In genomic region chr6:144606041-144606440, GRCh38 we compare ENCODE assay signal across 31 cellular contexts.
"Had no signal": no experiment of that assay in that cellular context is flagged by ENCODE, and none has a peak within 500 bp of the region (broad histone marks: within the 10 kb centered on the region; RNA-seq: fewer than 3 reads in every experiment).

No MANE protein-coding gene starts in this region.

- H3K27me3 ChIP-seq: cardiac muscle cell, neutrophil, stomach, thyroid gland, upper lobe of left lung, vagina had no signal

- H3K36me3 ChIP-seq: cardiac muscle cell, neutrophil, thyroid gland, upper lobe of left lung, vagina had no signal

- H3K9me3 ChIP-seq: neutrophil, psoas muscle, thyroid gland, upper lobe of left lung, vagina had no signal

- H3K27ac ChIP-seq: cardiac muscle cell, neutrophil, psoas muscle, stomach, thyroid gland, upper lobe of left lung, vagina, VCaP had no signal

- DNase-seq: activated CD4-positive, alpha-beta T cell treated with anti-CD3 and anti-CD28 coated beads for 4 hours; activated CD4-positive, alpha-beta T cell treated with anti-CD3 and anti-CD28 coated beads, Interleukin-2, amount 50 U/mL, for 4 hours; activated CD8-positive, alpha-beta memory T cell treated with anti-CD3 and anti-CD28 coated beads, Interleukin-2, amount 50 U/mL, for 4 hours; activated effector memory CD4-positive, alpha-beta T cell treated with anti-CD3 and anti-CD28 coated beads, Interleukin-2, amount 50 U/mL, for 16 hours; activated naive CD4-positive, alpha-beta T cell treated with anti-CD3 and anti-CD28 coated beads, Interleukin-2, amount 50 U/mL, for 16 hours; activated T-cell treated with anti-CD3 and anti-CD28 coated beads, Interleukin-2, amount 50 U/mL, for 1 hour; aorta; foreskin fibroblast; head of caudate nucleus; hippocampal formation; naive B cell; nephron progenitor cell; psoas muscle; stimulated activated CD4-positive, alpha-beta T cell treated with anti-CD3 and anti-CD28 coated beads, Interleukin-1b, Interleukin-23, amount 100 ng/mL, for 48 hours; stimulated activated CD4-positive, alpha-beta T cell treated with anti-CD3 and anti-CD28 coated beads, Interleukin-4, amount 100 ng/mL, for 4 hours; stimulated activated CD8-positive, alpha-beta memory T cell treated with anti-CD3 and anti-CD28 coated beads, Interleukin-4, amount 100 ng/mL, for 48 hours; stomach; T-helper 9 cell; thyroid gland; upper lobe of left lung had no signal

- H3K4me3 ChIP-seq: cardiac muscle cell, psoas muscle, smooth muscle cell, stomach, thyroid gland, upper lobe of left lung, vagina had no signal

- FAIRE-seq: TTC549 had no signal

- H3K27ac Mint-ChIP-seq: activated T-helper 1 cell treated with anti-CD3 and anti-CD28 coated beads, Interleukin-12 subunit alpha, Interleukin-12 subunit beta, Interleukin-2, Interleukin-4 antibody, amounts not matched to agents 30 ng/mL and 10 ng/mL and 1 ng/mL, durations not matched to agents 14 hours and 24 hours and 36 hours; brain; mesothelial cell of epicardium; naive B cell; nephron progenitor cell; stimulated activated memory B cell treated with anti-CD40 and anti-IgM and Interleukin-4, amounts not matched to agents 10 μg/mL and 1 μg/mL and 100 μg/mL, for 72 hours had no signal

- H3K9me3 Mint-ChIP-seq: activated T-helper 1 cell treated with anti-CD3 and anti-CD28 coated beads, Interleukin-12 subunit alpha, Interleukin-12 subunit beta, Interleukin-2, Interleukin-4 antibody, amounts not matched to agents 30 ng/mL and 10 ng/mL and 1 ng/mL, durations not matched to agents 14 hours and 24 hours and 36 hours; naive B cell; stimulated activated memory B cell treated with anti-CD40 and anti-IgM and Interleukin-4, amounts not matched to agents 10 μg/mL and 1 μg/mL and 100 μg/mL, for 72 hours had no signal

- H3K4me3 Mint-ChIP-seq: activated T-helper 1 cell treated with anti-CD3 and anti-CD28 coated beads, Interleukin-12 subunit alpha, Interleukin-12 subunit beta, Interleukin-2, Interleukin-4 antibody, amounts not matched to agents 30 ng/mL and 10 ng/mL and 1 ng/mL, durations not matched to agents 14 hours and 24 hours and 36 hours; brain; mesothelial cell of epicardium; naive B cell; nephron progenitor cell; stimulated activated memory B cell treated with anti-CD40 and anti-IgM and Interleukin-4, amounts not matched to agents 10 μg/mL and 1 μg/mL and 100 μg/mL, for 72 hours had no signal

- H3K4me1 ChIP-seq: psoas muscle, stomach, thyroid gland, upper lobe of left lung, vagina had no signal

- H3K27me3 Mint-ChIP-seq: brain; naive B cell; stimulated activated memory B cell treated with anti-CD40 and anti-IgM and Interleukin-4, amounts not matched to agents 10 μg/mL and 1 μg/mL and 100 μg/mL, for 72 hours had no signal

- H3K4me1 Mint-ChIP-seq: mesothelial cell of epicardium, nephron progenitor cell had no signal

- ATAC-seq: esophagus mucosa; psoas muscle; stimulated activated memory B cell treated with anti-CD40 and anti-IgM and Interleukin-4, amounts not matched to agents 10 μg/mL and 1 μg/mL and 100 μg/mL, for 72 hours had no signal
